Comparison of ENCODE assay signal across 38 cellular contexts in the genomic region with DNA sequence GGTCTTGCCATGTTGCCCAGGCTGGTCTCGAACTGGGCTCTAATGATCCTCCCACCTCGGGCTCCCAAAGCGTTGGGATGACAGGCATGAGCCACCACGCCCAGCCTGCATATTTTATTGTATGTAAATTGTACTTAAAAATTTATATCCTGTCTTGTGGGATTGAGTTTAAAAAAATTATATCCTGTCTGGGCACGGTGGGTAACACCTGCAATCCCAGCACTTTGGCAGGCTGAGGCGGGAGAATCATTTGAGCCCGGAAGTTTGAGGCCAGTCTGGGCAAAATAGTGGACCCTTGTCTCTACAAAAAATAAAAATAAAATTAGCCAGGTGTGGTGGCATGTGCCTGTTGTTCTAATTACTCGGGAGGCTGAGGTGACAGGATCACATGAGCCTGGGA. TPM values are rescaled to one million over a fixed set of nuclear protein-coding genes. Genes with fewer than 3 reads are reported as not detected.
"Had no signal": no experiment of that assay in that cellular context is flagged by ENCODE, and none has a peak within 500 bp of the region (broad histone marks: within the 10 kb centered on the region; RNA-seq: fewer than 3 reads in every experiment).

No MANE protein-coding gene starts in this region.

- H3K27ac Mint-ChIP-seq: activated B cell treated with CpG ODN at 0.5 μM for 24 hours; activated CD4-positive, alpha-beta memory T cell treated with anti-CD3 and anti-CD28 coated beads for 36 hours; activated CD4-positive, alpha-beta T cell treated with anti-CD3 and anti-CD28 coated beads, Interleukin-2, amount 10 ng/mL, durations not matched to agents 24 days and 14 days; activated CD8-positive, alpha-beta T cell treated with anti-CD3 and anti-CD28 coated beads for 36 hours; activated naive CD4-positive, alpha-beta T cell treated with anti-CD3 and anti-CD28 coated beads for 36 hours; activated naive CD4-positive, alpha-beta T cell treated with anti-CD3 and anti-CD28 coated beads, Interleukin-2, amount 50 U/mL, for 72 hours; activated naive CD8-positive, alpha-beta T cell treated with anti-CD3 and anti-CD28 coated beads for 36 hours; activated T-cell treated with anti-CD3 and anti-CD28 coated beads, Interleukin-2, amount 50 U/mL, for 72 hours; activated T-helper 1 cell treated with anti-CD3 and anti-CD28 coated beads, Interleukin-12 subunit alpha, Interleukin-12 subunit beta, Interleukin-2, Interleukin-4 antibody, amounts not matched to agents 30 ng/mL and 10 ng/mL and 1 ng/mL, durations not matched to agents 14 hours and 24 hours and 36 hours; activated T-helper 17 cell treated with anti-CD3 and anti-CD28 coated beads, Interleukin-2, amount 50 U/mL, for 72 hours; T-helper 1 cell treated with Interleukin-12 subunit alpha and Interleukin-12 subunit beta and Interleukin-4 antibody, amounts not matched to agents 30 μg/mL and 1 μg/mL, for 36 hours; T-helper 2 cell treated with Interferon-gamma antibody and Interleukin-4, amounts not matched to agents 5 μg/mL and 100 μg/mL, for 36 hours had no signal

- H3K27me3 ChIP-seq: adrenal gland, body of pancreas, brain microvascular endothelial cell, breast epithelium had no signal

- H3K9me3 Mint-ChIP-seq: activated B cell treated with CpG ODN at 0.5 μM for 24 hours; activated CD4-positive, alpha-beta memory T cell treated with anti-CD3 and anti-CD28 coated beads for 36 hours; activated CD4-positive, alpha-beta T cell treated with anti-CD3 and anti-CD28 coated beads, Interleukin-2, amount 10 ng/mL, durations not matched to agents 24 days and 14 days; activated CD8-positive, alpha-beta T cell treated with anti-CD3 and anti-CD28 coated beads for 36 hours; activated naive CD4-positive, alpha-beta T cell treated with anti-CD3 and anti-CD28 coated beads for 36 hours; activated naive CD4-positive, alpha-beta T cell treated with anti-CD3 and anti-CD28 coated beads, Interleukin-2, amount 50 U/mL, for 72 hours; activated naive CD8-positive, alpha-beta T cell treated with anti-CD3 and anti-CD28 coated beads for 36 hours; activated T-cell treated with anti-CD3 and anti-CD28 coated beads, Interleukin-2, amount 50 U/mL, for 4 hours; activated T-cell treated with anti-CD3 and anti-CD28 coated beads, Interleukin-2, amount 50 U/mL, for 72 hours; activated T-helper 1 cell treated with anti-CD3 and anti-CD28 coated beads, Interleukin-12 subunit alpha, Interleukin-12 subunit beta, Interleukin-2, Interleukin-4 antibody, amounts not matched to agents 30 ng/mL and 10 ng/mL and 1 ng/mL, durations not matched to agents 14 hours and 24 hours and 36 hours; activated T-helper 17 cell treated with anti-CD3 and anti-CD28 coated beads, Interleukin-2, amount 50 U/mL, for 72 hours; T-helper 1 cell treated with Interleukin-12 subunit alpha and Interleukin-12 subunit beta and Interleukin-4 antibody, amounts not matched to agents 30 μg/mL and 1 μg/mL, for 36 hours; T-helper 2 cell treated with Interferon-gamma antibody and Interleukin-4, amounts not matched to agents 5 μg/mL and 100 μg/mL, for 36 hours had no signal

- H3K4me1 ChIP-seq: body of pancreas had no signal

- H3K27me3 Mint-ChIP-seq: activated B cell treated with CpG ODN at 0.5 μM for 24 hours; activated CD8-positive, alpha-beta T cell treated with anti-CD3 and anti-CD28 coated beads for 36 hours; activated naive CD8-positive, alpha-beta T cell treated with anti-CD3 and anti-CD28 coated beads for 36 hours had no signal

- H3K9me3 ChIP-seq: adrenal gland, body of pancreas, breast epithelium had no signal

- H3K4me3 ChIP-seq: adrenal gland, body of pancreas, breast epithelium had no signal

- H3K36me3 Mint-ChIP-seq: activated CD4-positive, alpha-beta memory T cell treated with anti-CD3 and anti-CD28 coated beads for 36 hours; activated naive CD4-positive, alpha-beta T cell treated with anti-CD3 and anti-CD28 coated beads, Interleukin-2, amount 50 U/mL, for 72 hours; activated naive CD8-positive, alpha-beta T cell treated with anti-CD3 and anti-CD28 coated beads for 36 hours had no signal

- H3K4me3 Mint-ChIP-seq: activated B cell treated with CpG ODN at 0.5 μM for 24 hours; activated CD4-positive, alpha-beta memory T cell treated with anti-CD3 and anti-CD28 coated beads for 36 hours; activated CD4-positive, alpha-beta T cell treated with anti-CD3 and anti-CD28 coated beads, Interleukin-2, amount 10 ng/mL, durations not matched to agents 24 days and 14 days; activated CD8-positive, alpha-beta T cell treated with anti-CD3 and anti-CD28 coated beads for 36 hours; activated naive CD4-positive, alpha-beta T cell treated with anti-CD3 and anti-CD28 coated beads for 36 hours; activated naive CD8-positive, alpha-beta T cell treated with anti-CD3 and anti-CD28 coated beads for 36 hours; activated T-cell treated with anti-CD3 and anti-CD28 coated beads, Interleukin-2, amount 50 U/mL, for 4 hours; activated T-cell treated with anti-CD3 and anti-CD28 coated beads, Interleukin-2, amount 50 U/mL, for 72 hours; activated T-helper 1 cell treated with anti-CD3 and anti-CD28 coated beads, Interleukin-12 subunit alpha, Interleukin-12 subunit beta, Interleukin-2, Interleukin-4 antibody, amounts not matched to agents 30 ng/mL and 10 ng/mL and 1 ng/mL, durations not matched to agents 14 hours and 24 hours and 36 hours; activated T-helper 17 cell treated with anti-CD3 and anti-CD28 coated beads, Interleukin-2, amount 50 U/mL, for 72 hours; T-helper 1 cell treated with Interleukin-12 subunit alpha and Interleukin-12 subunit beta and Interleukin-4 antibody, amounts not matched to agents 30 μg/mL and 1 μg/mL, for 36 hours; T-helper 2 cell treated with Interferon-gamma antibody and Interleukin-4, amounts not matched to agents 5 μg/mL and 100 μg/mL, for 36 hours had no signal

- ATAC-seq: activated CD8-positive, alpha-beta T cell treated with anti-CD3 and anti-CD28 coated beads for 36 hours; activated naive CD4-positive, alpha-beta T cell treated with anti-CD3 and anti-CD28 coated beads, Interleukin-2, amount 50 U/mL, for 72 hours; activated T-cell treated with anti-CD3 and anti-CD28 coated beads, Interleukin-2, amount 50 U/mL, for 4 hours; activated T-cell treated with anti-CD3 and anti-CD28 coated beads, Interleukin-2, amount 50 U/mL, for 72 hours; activated T-helper 17 cell treated with anti-CD3 and anti-CD28 coated beads, Interleukin-2, amount 50 U/mL, for 72 hours; body of pancreas had no signal

- DNase-seq: activated B cell treated with CpG ODN at 0.5 μM for 24 hours; activated CD4-positive, alpha-beta memory T cell treated with anti-CD3 and anti-CD28 coated beads for 36 hours; activated CD4-positive, alpha-beta T cell treated with anti-CD3 and anti-CD28 coated beads for 4 hours; activated CD4-positive, alpha-beta T cell treated with anti-CD3 and anti-CD28 coated beads, Interleukin-2, amount 10 ng/mL, durations not matched to agents 24 days and 14 days; activated CD4-positive, alpha-beta T cell treated with anti-CD3 and anti-CD28 coated beads, Interleukin-2, amount 50 U/mL, for 1 hour; activated CD4-positive, alpha-beta T cell treated with anti-CD3 and anti-CD28 coated beads, Interleukin-2, amount 50 U/mL, for 4 hours; activated CD4-positive, CD25-positive, alpha-beta regulatory T cell treated with anti-CD3 and anti-CD28 coated beads, Interleukin-2, amount 50 U/mL, for 72 hours; activated CD8-positive, alpha-beta memory T cell treated with anti-CD3 and anti-CD28 coated beads, Interleukin-2, amount 50 U/mL, for 4 hours; activated CD8-positive, alpha-beta T cell treated with anti-CD3 and anti-CD28 coated beads for 36 hours; activated effector memory CD4-positive, alpha-beta T cell treated with anti-CD3 and anti-CD28 coated beads, Interleukin-2, amount 50 U/mL, for 16 hours; activated gamma-delta T cell treated with Interleukin-2 at 50 U/mL for 16 hours; activated naive CD4-positive, alpha-beta T cell; activated naive CD4-positive, alpha-beta T cell treated with anti-CD3 and anti-CD28 coated beads for 36 hours; activated naive CD4-positive, alpha-beta T cell treated with anti-CD3 and anti-CD28 coated beads, Interleukin-2, amount 50 U/mL, for 16 hours; activated naive CD8-positive, alpha-beta T cell treated with anti-CD3 and anti-CD28 coated beads for 36 hours; activated T-cell treated with anti-CD3 and anti-CD28 coated beads for 4 hours; activated T-cell treated with anti-CD3 and anti-CD28 coated beads, Interleukin-2, amount 50 U/mL, for 1 hour; activated T-cell treated with anti-CD3 and anti-CD28 coated beads, Interleukin-2, amount 50 U/mL, for 4 hours; activated T-cell treated with anti-CD3 and anti-CD28 coated beads, Interleukin-2, amount 50 U/mL, for 72 hours; adrenal gland; amniotic stem cell; aorta; body of pancreas; brain microvascular endothelial cell; central memory CD4-positive, alpha-beta T cell; T-helper 1 cell; T-helper 2 cell; T-helper 9 cell had no signal

- H3K4me1 Mint-ChIP-seq: activated naive CD8-positive, alpha-beta T cell treated with anti-CD3 and anti-CD28 coated beads for 36 hours had no signal

- H3K36me3 ChIP-seq: brain microvascular endothelial cell, breast epithelium had no signal

- H3K27ac ChIP-seq: adrenal gland, body of pancreas, brain microvascular endothelial cell, breast epithelium, VCaP had no signal

RNA-seq across cellular contexts. Expression of a gene that starts 13.9 kb away (rescaled TPM):
- total RNA-seq: activated T-cell treated with anti-CD3 and anti-CD28 coated beads, Interleukin-2, amount 50 U/mL, for 4 hours; activated T-helper 1 cell treated with anti-CD3 and anti-CD28 coated beads, Interleukin-12 subunit alpha, Interleukin-12 subunit beta, Interleukin-2, Interleukin-4 antibody, amounts not matched to agents 30 ng/mL and 10 ng/mL and 1 ng/mL, durations not matched to agents 14 hours and 24 hours and 36 hours; activated T-helper 17 cell treated with anti-CD3 and anti-CD28 coated beads, Interleukin-2, amount 50 U/mL, for 72 hours; astrocyte; body of pancreas; cardiac septum had no signal

RNA-seq across cellular contexts. Expression of a gene that starts 28.2 kb away (rescaled TPM):
- total RNA-seq: activated B cell treated with CpG ODN at 0.5 μM for 24 hours; activated CD4-positive, alpha-beta memory T cell treated with anti-CD3 and anti-CD28 coated beads for 36 hours; activated CD4-positive, alpha-beta T cell treated with anti-CD3 and anti-CD28 coated beads, Interleukin-2, amount 10 ng/mL, durations not matched to agents 24 days and 14 days; activated CD8-positive, alpha-beta memory T cell treated with anti-CD3 and anti-CD28 coated beads for 36 hours; activated CD8-positive, alpha-beta T cell treated with anti-CD3 and anti-CD28 coated beads for 36 hours; activated naive CD4-positive, alpha-beta T cell treated with anti-CD3 and anti-CD28 coated beads for 36 hours; activated naive CD4-positive, alpha-beta T cell treated with anti-CD3 and anti-CD28 coated beads, Interleukin-2, amount 50 U/mL, for 72 hours; activated naive CD8-positive, alpha-beta T cell treated with anti-CD3 and anti-CD28 coated beads for 36 hours; activated T-cell treated with anti-CD3 and anti-CD28 coated beads, Interleukin-2, amount 50 U/mL, for 4 hours; activated T-cell treated with anti-CD3 and anti-CD28 coated beads, Interleukin-2, amount 50 U/mL, for 72 hours; activated T-helper 1 cell treated with anti-CD3 and anti-CD28 coated beads, Interleukin-12 subunit alpha, Interleukin-12 subunit beta, Interleukin-2, Interleukin-4 antibody, amounts not matched to agents 30 ng/mL and 10 ng/mL and 1 ng/mL, durations not matched to agents 14 hours and 24 hours and 36 hours; activated T-helper 17 cell treated with anti-CD3 and anti-CD28 coated beads, Interleukin-2, amount 50 U/mL, for 72 hours; adrenal gland; astrocyte; body of pancreas; breast epithelium; cardiac septum had no signal
- polyA plus RNA-seq: adrenal gland, aorta had no signal

RNA-seq across cellular contexts. Expression of a gene that starts 50.5 kb away (rescaled TPM):
- total RNA-seq: activated CD4-positive, alpha-beta T cell treated with anti-CD3 and anti-CD28 coated beads, Interleukin-2, amount 10 ng/mL, durations not matched to agents 24 days and 14 days; activated T-helper 1 cell treated with anti-CD3 and anti-CD28 coated beads, Interleukin-12 subunit alpha, Interleukin-12 subunit beta, Interleukin-2, Interleukin-4 antibody, amounts not matched to agents 30 ng/mL and 10 ng/mL and 1 ng/mL, durations not matched to agents 14 hours and 24 hours and 36 hours had no signal
